In the genomic region with DNA sequence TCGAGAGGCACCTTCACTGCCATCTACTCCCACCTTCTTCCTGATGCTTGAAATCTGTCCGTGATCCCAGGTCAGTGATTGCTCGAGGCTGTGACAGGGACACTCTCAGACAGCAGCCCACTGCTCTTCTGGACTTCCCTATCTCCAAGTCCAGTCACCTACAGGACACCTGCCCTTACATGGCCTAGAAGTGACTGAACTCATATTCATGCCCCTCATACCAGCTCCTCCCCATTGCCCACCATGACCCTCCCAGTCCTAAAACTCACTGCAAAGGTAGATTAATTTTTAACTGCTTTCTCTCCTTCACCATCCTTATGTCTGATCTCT, we compare ENCODE assay signal across 8 cellular contexts. TPM values are rescaled to one million over a fixed set of nuclear protein-coding genes. Genes with fewer than 3 reads are reported as not detected.
A peak's percentile ranks its signal among the peaks of the same experiment; 100 is the strongest.
DNase-seq lines count a peak whose midpoint lies in the region; ATAC-seq and TF ChIP-seq lines count a peak whose summit lies in the region.
"Had no signal": no experiment of that assay in that cellular context is flagged by ENCODE, and none has a peak within 500 bp of the region (broad histone marks: within the 10 kb centered on the region; RNA-seq: fewer than 3 reads in every experiment).

No MANE protein-coding gene starts in this region.

- no peak overlapping the region for H3K4me3 ChIP-seq in Caco-2 (ENCODE audit: low read depth, low read length)
- H3K4me3 ChIP-seq in adipocyte (ENCODE audit: low read length): no peak overlapping the region

- H3K4me3 Mint-ChIP-seq in Caco-2 (ENCODE audit: unreplicated experiment) (peak overlapping the region; percentile 52), neural crest cell (peak overlapping the region; percentile 95)

- peak in 1 of 2 experiments; percentile 27 for DNase-seq in Caco-2
- no peak for DNase-seq in adipocyte (ENCODE audit: low read depth)
- no peak for DNase-seq in neural crest cell (ENCODE audit: low read depth, low spot score)
- no peak for DNase-seq in COLO668 (lab: John Stamatoyannopoulos, UW; ENCODE audit: unreplicated experiment)
- DNase-seq: NCI-H1694 treated with DMSO at 0.1 percent for 48 hours had no signal

- TF ChIP-seq CTCF in Caco-2 (IDR thresholded peaks at IDR 0.05; ENCODE audit: insufficient read depth in 1 of 2, low read depth in 1 of 2, low read length in 1 of 2, severe bottlenecking in 1 of 2, unreplicated experiment in 1 of 2) (no peak), neural crest cell (conservative IDR thresholded peaks at IDR 0.05) (no peak)

- POLR2A ChIA-PET in Caco-2 (lab: Charles Lee): no interaction called here

- no peaks in the 10 kb centered on the region for H3K36me3 ChIP-seq in Caco-2 (ENCODE audit: control insufficient read depth, insufficient read depth, low read length)
- no peaks in the 10 kb centered on the region for H3K36me3 ChIP-seq in adipocyte (ENCODE audit: control insufficient read depth, insufficient read depth, low read length, severe bottlenecking)

- ATAC-seq in GM18909 (IDR thresholded peaks at IDR 0.05; ENCODE audit: poor library complexity, unreplicated experiment) (no peak), GM19035 (IDR thresholded peaks at IDR 0.05; ENCODE audit: unreplicated experiment) (no peak)

- peaks cover 23% of the 10 kb centered on the region for H3K4me1 Mint-ChIP-seq in Caco-2 (ENCODE audit: low read depth, unreplicated experiment)
- peaks cover 66% of the 10 kb centered on the region for H3K4me1 Mint-ChIP-seq in neural crest cell

- CTCF ChIA-PET in Caco-2 (lab: Charles Lee): no interaction called here

- H3K36me3 Mint-ChIP-seq in Caco-2 (ENCODE audit: insufficient read depth, unreplicated experiment): no peaks in the 10 kb centered on the region
- no peaks in the 10 kb centered on the region for H3K36me3 Mint-ChIP-seq in neural crest cell (ENCODE audit: low read depth)

- H3K4me1 ChIP-seq in Caco-2 (peaks cover 49% of the 10 kb centered on the region), adipocyte (ENCODE audit: control insufficient read depth, insufficient read depth, low read length) (peaks cover 72% of the 10 kb centered on the region)

- H3K27me3 ChIP-seq in Caco-2 (replicated peaks; ENCODE audit: control insufficient read depth, insufficient read depth, low read length): no peaks in the 10 kb centered on the region
- no peaks in the 10 kb centered on the region for H3K27me3 ChIP-seq in adipocyte (replicated peaks; ENCODE audit: control insufficient read depth, insufficient read depth, low read length)

- intact Hi-C loops in Caco-2 (cut with micrococcal nuclease; ENCODE audit: unreplicated experiment): no loop called here

- no TSS peak for BruUV-seq in Caco-2 (replicated peaks; lab: Mats Ljungman, UMichigan)

- H3K9me3 Mint-ChIP-seq in Caco-2 (ENCODE audit: unreplicated experiment) (no peaks in the 10 kb centered on the region), neural crest cell (no peaks in the 10 kb centered on the region)

- H3K9me3 ChIP-seq in Caco-2: no peaks in the 10 kb centered on the region
- H3K9me3 ChIP-seq in adipocyte (ENCODE audit: control insufficient read depth, low read length): no peaks in the 10 kb centered on the region

- peak overlapping the region; percentile 96 for H3K9ac ChIP-seq in adipocyte (ENCODE audit: low read length)

- H3K27me3 Mint-ChIP-seq in Caco-2 (ENCODE audit: insufficient read depth, unreplicated experiment): no peaks in the 10 kb centered on the region
- no peaks in the 10 kb centered on the region for H3K27me3 Mint-ChIP-seq in neural crest cell (ENCODE audit: low read depth)

- peak overlapping the region; percentile 8 for H3K27ac Mint-ChIP-seq in Caco-2 (ENCODE audit: unreplicated experiment)
- H3K27ac Mint-ChIP-seq in neural crest cell (ENCODE audit: unreplicated experiment): peak overlapping the region; percentile 90

RNA-seq across cellular contexts. Expression of gene ARMC12, which starts 7.5 kb away (rescaled TPM):
- not detected in 2 replicates for total RNA-seq in Caco-2 (2022)
- 2.7 and 2.9 TPM in 2 replicates for total RNA-seq in neural crest cell

RNA-seq across cellular contexts. Expression of gene FKBP5, which starts 40.6 kb away (rescaled TPM):
- 16.5 and 20.1 TPM in 2 replicates for total RNA-seq in Caco-2 (2022)
- total RNA-seq in neural crest cell: 39.6 and 40.4 TPM in 2 replicates

RNA-seq across cellular contexts. Expression of gene CLPSL2, which starts 47.1 kb away (rescaled TPM):
- total RNA-seq in Caco-2 (2022) (1.3 and 2.0 TPM in 2 replicates), neural crest cell (not detected in 2 replicates)
- total RNA-seq: activated CD8-positive, alpha-beta memory T cell treated with anti-CD3 and anti-CD28 coated beads for 36 hours had no signal

RNA-seq across cellular contexts. Expression of gene CLPSL1, which starts 51.5 kb away (rescaled TPM):
- total RNA-seq in Caco-2 (2022) (not detected in 2 replicates), neural crest cell (not detected in 2 replicates)
- total RNA-seq: activated CD8-positive, alpha-beta memory T cell treated with anti-CD3 and anti-CD28 coated beads for 36 hours had no signal
